19 cellular contexts compared by ENCODE assay signal in the genomic region with DNA sequence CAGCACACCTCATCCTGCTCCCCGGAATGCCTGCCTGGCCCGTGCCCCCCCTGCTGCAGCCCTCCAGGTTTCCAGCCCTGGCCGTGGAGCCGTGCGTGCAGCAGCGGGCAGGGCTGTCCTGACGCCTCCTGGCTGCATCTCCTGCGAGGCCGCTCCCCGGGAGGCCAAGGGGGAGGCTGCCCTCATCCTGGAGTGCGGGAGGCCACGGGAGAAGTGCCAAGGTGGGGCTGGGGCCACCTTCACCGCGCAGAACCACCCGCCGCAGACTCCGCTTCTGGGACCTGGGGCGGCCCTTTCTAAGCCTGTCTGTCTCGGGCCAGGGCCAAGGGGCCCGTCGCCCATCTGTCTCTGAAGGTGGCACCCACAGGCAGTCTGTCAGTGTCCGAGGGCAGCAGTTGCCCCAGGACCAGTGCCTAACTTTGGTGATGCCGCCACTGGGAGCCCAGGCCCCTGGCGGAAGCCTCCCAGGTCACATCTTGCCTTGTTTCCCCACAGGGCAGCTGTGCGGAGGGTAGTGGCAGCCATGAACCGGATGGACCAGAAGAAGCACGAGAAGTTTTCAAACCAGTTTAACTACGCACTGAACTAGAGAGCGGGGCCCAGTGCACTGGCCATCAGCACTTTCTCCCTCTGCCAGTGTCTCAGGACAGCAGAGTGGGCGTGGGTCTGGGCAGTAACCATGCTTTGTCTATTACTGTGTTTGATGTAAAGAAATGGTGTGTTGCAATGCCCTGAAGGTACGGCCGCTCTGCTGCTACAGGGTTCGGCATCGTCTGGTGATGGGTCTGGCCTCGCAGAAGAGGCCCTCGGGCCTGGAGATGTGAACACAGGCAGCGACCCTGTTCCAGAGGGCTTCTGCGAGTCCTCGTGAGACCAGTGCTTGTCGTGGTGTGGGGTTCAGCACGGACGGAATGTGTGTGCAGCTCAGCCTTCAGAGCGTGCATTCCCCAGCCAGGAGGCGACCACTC. TPM values are rescaled to one million over a fixed set of nuclear protein-coding genes. Genes with fewer than 3 reads are reported as not detected.
"Had no signal": no experiment of that assay in that cellular context is flagged by ENCODE, and none has a peak within 500 bp of the region (broad histone marks: within the 10 kb centered on the region; RNA-seq: fewer than 3 reads in every experiment).

No MANE protein-coding gene starts in this region.

- H3K9ac ChIP-seq: SK-N-SH had no signal

- ATAC-seq: activated CD8-positive, alpha-beta T cell treated with anti-CD3 and anti-CD28 coated beads, Interleukin-2, amount 10 ng/mL, durations not matched to agents 7 days and 5 days; effector memory CD8-positive, alpha-beta T cell; pancreas had no signal

- DNase-seq: activated CD4-positive, alpha-beta T cell treated with anti-CD3 and anti-CD28 coated beads for 48 hours; activated CD8-positive, alpha-beta memory T cell treated with anti-CD3 and anti-CD28 coated beads, Interleukin-2, amount 50 U/mL, for 48 hours; activated CD8-positive, alpha-beta T cell treated with anti-CD3 and anti-CD28 coated beads, Interleukin-2, amount 10 ng/mL, durations not matched to agents 7 days and 5 days; activated naive CD4-positive, alpha-beta T cell treated with Interleukin-2 at 50 U/mL for 16 hours; effector memory CD8-positive, alpha-beta T cell; hypothalamus; mesenchymal stem cell; retina; SK-N-SH; stimulated activated CD4-positive, alpha-beta T cell treated with anti-CD3 and anti-CD28 coated beads, Interleukin-1b, Interleukin-23, amount 100 ng/mL, for 48 hours; stimulated activated naive CD4-positive, alpha-beta T cell treated with Interleukin-2 at 50 U/mL for 16 hours; WERI-Rb-1 had no signal

- H3K27me3 Mint-ChIP-seq: dendritic cell treated with granulocyte-macrophage colony-stimulating factor and Interleukin-4, amounts not matched to agents 40 ng/mL and 50 ng/mL, for 4 days; effector memory CD8-positive, alpha-beta T cell had no signal

- H3K9me3 ChIP-seq: pancreas, SK-N-SH had no signal

- H3K4me2 ChIP-seq: SK-N-SH had no signal

- H3K4me3 ChIP-seq: pancreas had no signal

- H3K27ac ChIP-seq: pancreas, WERI-Rb-1 had no signal

- H3K27me3 ChIP-seq: pancreas had no signal

- H3K4me1 ChIP-seq: pancreas had no signal

- H3K4me3 Mint-ChIP-seq: activated CD8-positive, alpha-beta T cell treated with anti-CD3 and anti-CD28 coated beads, Interleukin-2, amount 10 ng/mL, durations not matched to agents 7 days and 5 days; brain; dendritic cell treated with granulocyte-macrophage colony-stimulating factor and Interleukin-4, amounts not matched to agents 40 ng/mL and 50 ng/mL, for 4 days; effector memory CD8-positive, alpha-beta T cell; neural crest cell had no signal

- H3K27ac Mint-ChIP-seq: activated CD8-positive, alpha-beta T cell treated with anti-CD3 and anti-CD28 coated beads, Interleukin-2, amount 10 ng/mL, durations not matched to agents 7 days and 5 days; brain; dendritic cell treated with granulocyte-macrophage colony-stimulating factor and Interleukin-4, amounts not matched to agents 40 ng/mL and 50 ng/mL, for 4 days; effector memory CD8-positive, alpha-beta T cell had no signal

- FAIRE-seq: pancreas had no signal

RNA-seq across cellular contexts. Expression of gene NKX1-1, which starts 20.6 kb away (rescaled TPM):
- total RNA-seq: activated CD8-positive, alpha-beta T cell treated with anti-CD3 and anti-CD28 coated beads, Interleukin-2, amount 10 ng/mL, durations not matched to agents 7 days and 5 days; epithelial cell of proximal tubule; neural crest cell; pancreas; temporal lobe; ureter had no signal
- polyA plus RNA-seq: pancreas, SK-N-SH had no signal
